ENCODE assay signal across 8 cellular contexts in the genomic region with DNA sequence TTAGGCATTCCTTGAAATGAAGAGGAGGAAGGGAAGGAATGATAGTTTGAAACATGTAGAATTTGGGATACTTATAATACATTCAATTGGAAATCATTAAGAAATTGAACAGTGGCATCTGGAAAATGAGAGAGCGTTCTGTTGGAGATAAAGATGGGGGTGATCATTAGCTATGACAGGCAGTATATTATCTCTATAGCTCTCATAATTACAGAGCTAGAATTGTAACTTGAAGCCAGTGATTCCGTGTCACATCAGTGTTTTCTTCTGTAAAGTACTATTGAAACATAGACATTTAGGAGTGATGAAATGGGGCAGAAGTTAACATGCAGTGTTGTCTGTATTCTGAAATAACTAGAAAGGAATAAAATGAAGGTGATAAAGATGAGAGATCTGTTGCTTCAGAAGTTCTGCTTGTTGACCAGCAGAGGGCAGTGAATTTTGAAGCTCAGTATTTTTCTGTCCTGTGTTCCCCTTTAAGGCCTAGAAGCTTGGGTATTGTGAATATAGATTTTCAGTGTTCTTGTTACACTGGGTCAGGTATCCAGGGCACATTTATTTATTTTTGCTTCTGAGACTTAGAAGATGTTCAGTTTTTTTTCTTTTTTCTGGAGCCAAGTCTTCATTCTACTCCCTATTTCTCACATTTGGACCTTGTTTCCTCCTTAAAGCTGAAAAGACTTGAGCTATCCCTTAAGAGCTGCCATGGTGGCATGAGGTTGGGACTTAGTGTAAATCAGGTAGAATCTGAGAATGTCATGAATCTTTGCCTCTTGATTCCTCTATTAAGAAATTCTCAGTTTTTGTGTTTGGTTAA.
DNase-seq lines count a peak whose midpoint lies in the region; ATAC-seq, FAIRE-seq and TF ChIP-seq lines count a peak whose summit lies in the region.

No MANE protein-coding gene starts in this region.

- H3K27ac ChIP-seq in Panc1 (ENCODE audit: low read length) (peak overlapping the region; percentile 60; the same call in 1 of the 2 replicates), endothelial cell of umbilical vein (ENCODE audit: insufficient read depth, low read depth, low read length) (no peak overlapping the region)

- H2AFZ ChIP-seq in endothelial cell of umbilical vein (ENCODE audit: low read depth, low read length), result no peak overlapping the region

- ATAC-seq in GM19438 (IDR thresholded peaks at IDR 0.05; ENCODE audit: low read depth, unreplicated experiment) (peak; percentile 74), Panc1 (peak; percentile 78; the same call in 1 of the 2 replicates), mucosa of descending colon (peak; percentile 67)

- TF ChIP-seq CTCF in Panc1 (IDR thresholded peaks at IDR 0.05), result peak; percentile 71; the same call in 1 of the 2 replicates
- peak; percentile 55 to 57 for TF ChIP-seq CTCF in endothelial cell of umbilical vein (IDR thresholded peaks at IDR 0.05; ENCODE audit: extremely low read depth in 1 of 2, insufficient read depth in 1 of 2, low read depth in 1 of 2, low read length in 2 of 2)
- peak; percentile 38 for TF ChIP-seq CTCF in mucosa of descending colon (IDR thresholded peaks at IDR 0.05)

- no peaks in the 10 kb centered on the region for H4K20me1 ChIP-seq in endothelial cell of umbilical vein (replicated peaks; ENCODE audit: control insufficient read depth, extremely low read depth, insufficient read depth, low read length)

- no peak overlapping the region for H3K9ac ChIP-seq in endothelial cell of umbilical vein (replicated peaks; ENCODE audit: extremely low read depth, insufficient read depth, low read length)

- BruUV-seq in Panc1 (replicated peaks; lab: Mats Ljungman, UMichigan) (no TSS peak), endothelial cell of umbilical vein (replicated peaks; lab: Mats Ljungman, UMichigan) (no TSS peak)

- H3K9me3 ChIP-seq in Panc1 (ENCODE audit: control insufficient read depth, insufficient read depth, low read depth, low read length) (no peaks in the 10 kb centered on the region), endothelial cell of umbilical vein (replicated peaks; ENCODE audit: control insufficient read depth, insufficient read depth, low read length) (no peaks in the 10 kb centered on the region), mucosa of descending colon (no peaks in the 10 kb centered on the region)

- H3K4me3 ChIP-seq in Panc1 (ENCODE audit: low read depth in 2 of 2, low read length in 2 of 2) (no peak overlapping the region), endothelial cell of umbilical vein (replicated peaks in 1 of 3; ENCODE audit: insufficient read depth in 1 of 3, low read depth in 1 of 3, low read length in 3 of 3) (no peak overlapping the region), mucosa of descending colon (no peak overlapping the region)

- CTCF ChIA-PET in Panc1 (lab: Charles Lee) (interaction anchor here (0.5 to 1.6 kb wide), 9 partner anchors 9 to 315 kb away, joined by 3 to 9 read pairs (median 3); no protein-coding TSS in a partner anchor), endothelial cell of umbilical vein (lab: Charles Lee) (interaction anchor here (0.7 to 3.8 kb wide), 78 partner anchors 8 to 1840 kb away, joined by 3 to 89 read pairs (median 5); partner anchors contain the start of gene KCTD1)

- dilution Hi-C loops in endothelial cell of umbilical vein (cut with MboI; ENCODE audit: extremely low pct_ligation_motif_present, low sequenced_read_pairs), result no loop called here

- in situ Hi-C loops in Panc1 (cut with HindIII; ENCODE audit: low pct_unique_long_range_greater_than_20kb, low sequenced_read_pairs), result no loop called here

- no peak for TF ChIP-seq POLR2A in endothelial cell of umbilical vein (IDR thresholded peaks at IDR 0.05; ENCODE audit: low read depth, low read length)

- no peaks in the 10 kb centered on the region for H3K9me1 ChIP-seq in endothelial cell of umbilical vein (replicated peaks; ENCODE audit: control insufficient read depth, extremely low read depth, insufficient read depth, low read length)

- no peaks in the 10 kb centered on the region for H3K27me3 ChIP-seq in Panc1 (ENCODE audit: control insufficient read depth, insufficient read depth, low read length)
- no peaks in the 10 kb centered on the region for H3K27me3 ChIP-seq in endothelial cell of umbilical vein (ENCODE audit: control insufficient read depth in 2 of 2, insufficient read depth in 2 of 2, low read length in 2 of 2)

- no peak overlapping the region for H3K4me2 ChIP-seq in endothelial cell of umbilical vein (ENCODE audit: insufficient read depth, low read length)

- FAIRE-seq in endothelial cell of umbilical vein (lab: Jason Lieb, UNC), result no peak

- peak; percentile 51 for DNase-seq in DMS 273 treated with DMSO at 0.1 percent for 48 hours (lab: John Stamatoyannopoulos, UW)
- peak; percentile 42 for DNase-seq in HT-29 (ENCODE audit: low spot score)
- DNase-seq in Panc1 (ENCODE audit: low read depth, low spot score), result peak; percentile 15
- peak; percentile 52 for DNase-seq in endothelial cell of umbilical vein (ENCODE audit: low read depth, low spot score)
- no peak for DNase-seq in mucosa of descending colon
- DNase-seq in activated T-cell treated with anti-CD3 and anti-CD28 coated beads for 4 hours, result no peak
- DNase-seq in UCSD-AML1 (lab: John Stamatoyannopoulos, UW; ENCODE audit: unreplicated experiment), result no peak

- no peaks in the 10 kb centered on the region for H3K79me2 ChIP-seq in endothelial cell of umbilical vein (ENCODE audit: control insufficient read depth, insufficient read depth, low read length)

- POLR2A ChIA-PET in Panc1 (lab: Charles Lee) (interaction anchor here (0.6 kb wide), 1 partner anchor 83 kb away, joined by 3 read pairs; no protein-coding TSS in a partner anchor), endothelial cell of umbilical vein (lab: Charles Lee) (no interaction called here)

- intact Hi-C loops in Panc1 (cut with micrococcal nuclease; ENCODE audit: unreplicated experiment) (loop anchor here (5.0 to 10.0 kb wide), 2 partner anchors 164 to 271 kb away; partner anchors contain the start of gene KCTD1), endothelial cell of umbilical vein (cut with micrococcal nuclease) (loop anchor here (1.0 kb wide), 4 partner anchors 165 to 1216 kb away; partner anchors contain the start of gene KCTD1), mucosa of descending colon (cut with DNase I, micrococcal nuclease) (loop anchor here in 1 of 2 donors (10.0 kb wide), 1 partner anchor 271 kb away; no protein-coding TSS in a partner anchor)

- H3K4me1 ChIP-seq in Panc1 (ENCODE audit: control insufficient read depth, insufficient read depth, low read length) (peaks cover 7% of the 10 kb centered on the region; the same call in 1 of the 2 replicates), endothelial cell of umbilical vein (ENCODE audit: control insufficient read depth, extremely low read depth, insufficient read depth, low read length) (peaks cover 12% of the 10 kb centered on the region), mucosa of descending colon (ENCODE audit: low read depth) (no peaks in the 10 kb centered on the region)

- no peaks in the 10 kb centered on the region for H3K36me3 ChIP-seq in Panc1 (ENCODE audit: control insufficient read depth, insufficient read depth, low read length)
- H3K36me3 ChIP-seq in endothelial cell of umbilical vein (ENCODE audit: control insufficient read depth in 2 of 2, extremely low read depth in 1 of 2, insufficient read depth in 2 of 2, low read length in 2 of 2), result no peaks in the 10 kb centered on the region
- H3K36me3 ChIP-seq in mucosa of descending colon (ENCODE audit: low read depth), result no peaks in the 10 kb centered on the region

TF ChIP-seq in endothelial cell of umbilical vein, 7 proteins besides CTCF, POLR2A, EP300 and RAD21:
- no peak for TF ChIP-seq GATA2 (IDR thresholded peaks at IDR 0.05; ENCODE audit: insufficient read depth, insufficient read length, low read depth, low read length)
- TF ChIP-seq MAX (IDR thresholded peaks at IDR 0.05; ENCODE audit: insufficient read depth, insufficient read length), result no peak
- no peak for TF ChIP-seq MYC (IDR thresholded peaks at IDR 0.05; ENCODE audit: low read depth, low read length)
- TF ChIP-seq POLR2AphosphoS5 (IDR thresholded peaks at IDR 0.05; ENCODE audit: insufficient read depth, low read depth, low read length), result no peak

Comparison
In these comparisons a context has a peak if more than half of its experiments do, and no peak if none do; other contexts are left out.
1. DNase-seq: peak in DMS 273 treated with DMSO at 0.1 percent for 48 hours (single experiment), HT-29 (single experiment), Panc1 (single experiment) and endothelial cell of umbilical vein (single experiment); none in mucosa of descending colon (0 of 3), activated T-cell treated with anti-CD3 and anti-CD28 coated beads for 4 hours (single experiment) and UCSD-AML1 (single experiment).
2. Peak in every context shown above with its lines, with median percentiles within 50 percentile points of each other: ATAC-seq and CTCF ChIP-seq.